ENCODE assay signal across 8 cellular contexts in the genomic region with DNA sequence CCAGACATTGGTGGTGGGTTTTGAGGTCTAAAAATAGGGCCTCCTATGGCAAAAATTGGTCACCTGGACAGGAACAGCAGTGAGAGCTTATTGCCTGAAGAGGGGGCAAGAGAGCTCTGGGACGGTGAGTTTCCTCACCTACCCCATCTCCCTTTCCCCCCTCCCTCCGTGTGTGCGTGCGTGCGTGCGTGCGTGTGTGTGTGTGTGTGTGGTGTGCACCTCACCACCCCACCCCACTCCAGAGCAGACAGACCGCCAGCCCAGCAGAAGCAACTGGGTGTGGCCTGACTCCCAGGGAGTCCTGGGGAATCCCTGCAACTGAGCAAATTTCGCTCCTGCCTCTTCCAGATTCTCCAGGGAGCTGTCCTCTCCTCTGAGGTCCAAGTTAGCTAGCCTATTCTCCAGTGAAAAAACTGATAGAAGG. TPM values are rescaled to one million over a fixed set of nuclear protein-coding genes. Genes with fewer than 3 reads are reported as not detected.
DNase-seq lines count a peak whose midpoint lies in the region; ATAC-seq and TF ChIP-seq lines count a peak whose summit lies in the region.

No MANE protein-coding gene starts in this region.

- H4K20me1 ChIP-seq in DND-41 (ENCODE audit: insufficient read depth, low read length) = no peaks in the 10 kb centered on the region; the same call in 1 of the 2 replicates

- DNase-seq in DND-41 (peak; percentile 46), NCI-H345 (lab: John Stamatoyannopoulos, UW) (peak; percentile 54), coronary artery (ENCODE audit: low spot score) (peak; percentile 91), lower lobe of right lung (peak; percentile 86), midbrain (lab: John Stamatoyannopoulos, UW) (no peak)
- peak; percentile 75 for DNase-seq in activated CD4-positive, alpha-beta T cell treated with anti-CD3 and anti-CD28 coated beads for 48 hours
- peak; percentile 52 to 73 for DNase-seq in stimulated activated CD8-positive, alpha-beta memory T cell treated with anti-CD3 and anti-CD28 coated beads, Interleukin-15, amount 100 ng/mL, for 48 hours (ENCODE audit: low read depth in 2 of 2)

- no peak overlapping the region for H2AFZ ChIP-seq in DND-41 (ENCODE audit: low read depth, low read length)

- H3K4me1 ChIP-seq in DND-41 (ENCODE audit: insufficient read depth, low read length) (peaks cover 27% of the 10 kb centered on the region), HEK293 (ENCODE audit: control insufficient read depth, insufficient read depth, low read length) (peaks cover 21% of the 10 kb centered on the region), lower lobe of right lung (peaks cover 34% of the 10 kb centered on the region)

- ATAC-seq in DND-41 (ENCODE audit: insufficient read depth, low read depth) (0 out of 3 replicates have a peak, but pooled peaks have one; percentile 8), lower lobe of right lung (peak; percentile 56 to 79)

- intact Hi-C loops in lower lobe of right lung (cut with DNase I) = no loop called here

- H3K36me3 ChIP-seq in DND-41 (ENCODE audit: insufficient read depth, low read length) = no peaks in the 10 kb centered on the region
- H3K36me3 ChIP-seq in HEK293 (ENCODE audit: control insufficient read depth in 2 of 2, insufficient read depth in 1 of 2, low read length in 2 of 2) = no peaks in the 10 kb centered on the region
- no peaks in the 10 kb centered on the region for H3K36me3 ChIP-seq in lower lobe of right lung

- no peaks in the 10 kb centered on the region for H3K79me2 ChIP-seq in DND-41 (ENCODE audit: insufficient read depth, low read length)

- no peak overlapping the region for H3K9ac ChIP-seq in DND-41 (ENCODE audit: low read depth, low read length)

- H3K27ac ChIP-seq in DND-41 (ENCODE audit: low read length) (no peak overlapping the region; the same call in 1 of the 2 replicates), HEK293 (ENCODE audit: extremely low read depth, low read depth, low read length) (peak overlapping the region; percentile 32; the same call in 1 of the 2 replicates), coronary artery (peak overlapping the region; percentile 82 to 98), lower lobe of right lung (peak overlapping the region; percentile 98)

- no peak overlapping the region for H3K4me3 ChIP-seq in DND-41 (ENCODE audit: low read depth in 1 of 2, low read length in 2 of 2)
- no peak overlapping the region for H3K4me3 ChIP-seq in HEK293 (ENCODE audit: low read depth, low read length)
- peak overlapping the region; percentile 49 for H3K4me3 ChIP-seq in coronary artery
- no peak overlapping the region for H3K4me3 ChIP-seq in lower lobe of right lung

- H3K9me3 ChIP-seq in DND-41 (ENCODE audit: insufficient read depth, low read length, severe bottlenecking) (no peaks in the 10 kb centered on the region), HEK293 (ENCODE audit: control insufficient read depth, insufficient read depth, low read depth, low read length) (no peaks in the 10 kb centered on the region), lower lobe of right lung (no peaks in the 10 kb centered on the region)

- peaks cover 2% of the 10 kb centered on the region for H3K27me3 ChIP-seq in DND-41 (ENCODE audit: insufficient read depth, low read length, poor library complexity)
- H3K27me3 ChIP-seq in lower lobe of right lung (ENCODE audit: low read depth) = no peaks in the 10 kb centered on the region

- POLR2A ChIA-PET in HEK293 (lab: Yijun Ruan, JAX) = interaction anchor here (0.6 to 4.9 kb wide), 4 partner anchors 43 to 103 kb away, joined by 3 to 31 read pairs (median 6); partner anchors contain the start of genes PRPS1 and TSC22D3

- CTCF ChIA-PET in HEK293 (lab: Yijun Ruan, JAX) = interaction anchor here (0.6 to 8.5 kb wide), 38 partner anchors 9 to 653 kb away, joined by 3 to 161 read pairs (median 4); partner anchors contain the start of genes NCBP2L and TSC22D3

- peak overlapping the region; percentile 36 for H3K4me2 ChIP-seq in DND-41 (ENCODE audit: insufficient read depth, low read length)

- peak; percentile 70 for TF ChIP-seq CTCF in DND-41 (IDR thresholded peaks at IDR 0.05; ENCODE audit: borderline replicate concordance, extremely low read depth, low read length, poor library complexity, severe bottlenecking)
- peak; percentile 77 for TF ChIP-seq CTCF in HEK293 (tag by site-specific recombination; IDR thresholded peaks at IDR 0.05)
- no peak for TF ChIP-seq CTCF in coronary artery (IDR thresholded peaks at IDR 0.05)
- peak; percentile 63 for TF ChIP-seq CTCF in lower lobe of right lung (IDR thresholded peaks at IDR 0.05)

TF ChIP-seq in HEK293, 187 proteins besides CTCF, POLR2A, EP300 and RAD21 (continues in another document):
- TF ChIP-seq, protein P1, sequence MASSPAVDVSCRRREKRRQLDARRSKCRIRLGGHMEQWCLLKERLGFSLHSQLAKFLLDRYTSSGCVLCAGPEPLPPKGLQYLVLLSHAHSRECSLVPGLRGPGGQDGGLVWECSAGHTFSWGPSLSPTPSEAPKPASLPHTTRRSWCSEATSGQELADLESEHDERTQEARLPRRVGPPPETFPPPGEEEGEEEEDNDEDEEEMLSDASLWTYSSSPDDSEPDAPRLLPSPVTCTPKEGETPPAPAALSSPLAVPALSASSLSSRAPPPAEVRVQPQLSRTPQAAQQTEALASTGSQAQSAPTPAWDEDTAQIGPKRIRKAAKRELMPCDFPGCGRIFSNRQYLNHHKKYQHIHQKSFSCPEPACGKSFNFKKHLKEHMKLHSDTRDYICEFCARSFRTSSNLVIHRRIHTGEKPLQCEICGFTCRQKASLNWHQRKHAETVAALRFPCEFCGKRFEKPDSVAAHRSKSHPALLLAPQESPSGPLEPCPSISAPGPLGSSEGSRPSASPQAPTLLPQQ (tag by site-specific recombination; IDR thresholded peaks at IDR 0.05) = 0 out of 2 replicates have a peak, but pooled peaks have one; percentile 52
- TF ChIP-seq KLF7 (tag by site-specific recombination; IDR thresholded peaks at IDR 0.05; ENCODE audit: borderline replicate concordance) (peak; percentile 99), TRIM28 (IDR thresholded peaks at IDR 0.05; ENCODE audit: borderline replicate concordance, low read length) (no peak; the same call in 1 of the 2 replicates), ZBTB48 (tag by site-specific recombination; IDR thresholded peaks at IDR 0.05) (peak; percentile 72), ZNF335 (tag by site-specific recombination; conservative IDR thresholded peaks at IDR 0.05) (0 out of 2 replicates have a peak, but pooled peaks have one; percentile 33), ZSCAN4 (tag by site-specific recombination; IDR thresholded peaks at IDR 0.05) (peak; percentile 94), ZNF416 (tag by site-specific recombination; IDR thresholded peaks at IDR 0.05) (no peak), YY2 (tag by site-specific recombination; IDR thresholded peaks at IDR 0.05) (0 out of 2 replicates have a peak, but pooled peaks have one; percentile 44), ZEB2 (tag by site-specific recombination; IDR thresholded peaks at IDR 0.05) (peak; percentile 72), KLF16 (tag by site-specific recombination; IDR thresholded peaks at IDR 0.05) (peak; percentile 98), KLF9 (tag by site-specific recombination; IDR thresholded peaks at IDR 0.05; ENCODE audit: low read depth) (peak; percentile 73), ZNF324 (tag by site-specific recombination; IDR thresholded peaks at IDR 0.05) (peak; percentile 88), ZNF610 (tag by site-specific recombination; IDR thresholded peaks at IDR 0.05; ENCODE audit: borderline replicate concordance) (peak; percentile 74; the same call in 1 of the 2 replicates), ZNF561 (tag by site-specific recombination; IDR thresholded peaks at IDR 0.05; ENCODE audit: borderline replicate concordance) (peak; percentile 41; the same call in 1 of the 2 replicates), PRDM1 (tag by site-specific recombination; IDR thresholded peaks at IDR 0.05) (peak; percentile 60), ZNF514 (tag by site-specific recombination; IDR thresholded peaks at IDR 0.05) (no peak)
- TF ChIP-seq, protein P2, sequence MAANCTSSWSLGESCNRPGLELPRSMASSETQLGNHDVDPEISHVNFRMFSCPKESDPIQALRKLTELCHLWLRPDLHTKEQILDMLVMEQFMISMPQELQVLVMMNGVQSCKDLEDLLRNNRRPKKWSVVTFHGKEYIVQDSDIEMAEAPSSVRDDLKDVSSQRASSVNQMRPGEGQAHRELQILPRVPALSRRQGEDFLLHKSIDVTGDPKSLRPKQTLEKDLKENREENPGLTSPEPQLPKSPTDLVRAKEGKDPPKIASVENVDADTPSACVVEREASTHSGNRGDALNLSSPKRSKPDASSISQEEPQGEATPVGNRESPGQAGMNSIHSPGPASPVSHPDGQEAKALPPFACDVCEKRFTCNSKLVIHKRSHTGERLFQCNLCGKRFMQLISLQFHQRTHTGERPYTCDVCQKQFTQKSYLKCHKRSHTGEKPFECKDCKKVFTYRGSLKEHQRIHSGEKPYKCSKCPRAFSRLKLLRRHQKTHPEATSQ (tag by site-specific recombination; IDR thresholded peaks at IDR 0.05) = no peak
- TF ChIP-seq, protein P3, sequence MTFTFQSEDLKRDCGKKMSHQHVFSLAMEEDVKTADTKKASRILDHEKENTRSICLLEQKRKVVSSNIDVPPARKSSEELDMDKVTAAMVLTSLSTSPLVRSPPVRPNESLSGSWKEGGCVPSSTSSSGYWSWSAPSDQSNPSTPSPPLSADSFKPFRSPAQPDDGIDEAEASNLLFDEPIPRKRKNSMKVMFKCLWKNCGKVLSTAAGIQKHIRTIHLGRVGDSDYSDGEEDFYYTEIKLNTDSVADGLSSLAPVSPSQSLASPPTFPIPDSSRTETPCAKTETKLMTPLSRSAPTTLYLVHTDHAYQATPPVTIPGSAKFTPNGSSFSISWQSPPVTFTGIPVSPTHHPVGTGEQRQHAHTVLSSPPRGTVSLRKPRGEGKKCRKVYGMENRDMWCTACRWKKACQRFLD (tag by site-specific recombination; IDR thresholded peaks at IDR 0.05) = no peak

RNA-seq across cellular contexts. Expression of gene PRPS1, which starts 44.7 kb away (rescaled TPM):
- 26.9 TPM for total RNA-seq in lower lobe of right lung
